Comparison of ENCODE assay signal across 39 cellular contexts in the genomic region with DNA sequence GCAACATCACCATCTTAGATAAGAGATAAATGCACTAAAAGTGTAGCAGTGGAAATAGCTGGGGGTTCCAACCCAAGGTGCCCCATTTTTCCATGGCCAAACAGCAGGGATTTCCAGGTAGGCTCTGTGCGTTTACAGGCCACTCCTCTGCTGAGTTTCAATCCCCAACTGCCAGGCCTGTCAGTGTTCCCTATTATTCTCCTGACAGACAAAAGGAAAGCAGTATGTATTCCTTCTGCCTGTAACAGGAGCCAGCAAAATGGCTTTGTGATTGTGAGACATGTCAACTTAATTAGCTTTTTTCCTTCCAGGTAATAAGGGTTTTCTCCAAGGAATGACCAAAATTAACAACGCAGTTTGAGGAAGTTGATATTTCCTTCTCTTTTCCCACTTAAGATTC.
"Had no signal": no experiment of that assay in that cellular context is flagged by ENCODE, and none has a peak within 500 bp of the region (broad histone marks: within the 10 kb centered on the region; RNA-seq: fewer than 3 reads in every experiment).

No MANE protein-coding gene starts in this region.

- H3K4me3 Mint-ChIP-seq: activated CD4-positive, alpha-beta memory T cell treated with anti-CD3 and anti-CD28 coated beads, Interleukin-2, amount 10 ng/mL, durations not matched to agents 7 days and 5 days; activated CD4-positive, alpha-beta T cell treated with anti-CD3 and anti-CD28 coated beads for 36 hours; activated CD4-positive, alpha-beta T cell treated with anti-CD3 and anti-CD28 coated beads, Interleukin-2, amount 10 ng/mL, durations not matched to agents 7 days and 5 days; activated CD8-positive, alpha-beta memory T cell treated with anti-CD3 and anti-CD28 coated beads, Interleukin-2, amount 10 ng/mL, durations not matched to agents 7 days and 5 days; activated CD8-positive, alpha-beta T cell treated with anti-CD3 and anti-CD28 coated beads, Interleukin-2, amount 10 ng/mL, durations not matched to agents 7 days and 5 days; activated naive CD4-positive, alpha-beta T cell treated with anti-CD3 and anti-CD28 coated beads, Interleukin-2, amount 10 ng/mL, durations not matched to agents 7 days and 5 days; activated naive CD4-positive, alpha-beta T cell treated with anti-CD3 and anti-CD28 coated beads, Interleukin-2, amount 50 U/mL, for 24 hours; activated naive CD8-positive, alpha-beta T cell; activated naive CD8-positive, alpha-beta T cell treated with anti-CD3 and anti-CD28 coated beads, Interleukin-2, amount 10 ng/mL, durations not matched to agents 7 days and 5 days; activated naive CD8-positive, alpha-beta T cell treated with anti-CD3 and anti-CD28 coated beads, Interleukin-2, amount 50 U/mL, for 24 hours; activated T-cell treated with anti-CD3 and anti-CD28 coated beads, Interleukin-2, amount 50 U/mL, for 24 hours; brain; central memory CD8-positive, alpha-beta T cell; T-helper 1 cell treated with Interleukin-12 subunit alpha and Interleukin-12 subunit beta and Interleukin-4 antibody, amounts not matched to agents 30 μg/mL and 1 μg/mL, for 36 hours; T-helper 2 cell treated with Interferon-gamma antibody and Interleukin-4, amounts not matched to agents 5 μg/mL and 100 μg/mL, for 36 hours had no signal

- H3K27me3 Mint-ChIP-seq: activated CD4-positive, alpha-beta memory T cell treated with anti-CD3 and anti-CD28 coated beads, Interleukin-2, amount 10 ng/mL, durations not matched to agents 7 days and 5 days; activated CD4-positive, alpha-beta T cell treated with anti-CD3 and anti-CD28 coated beads for 36 hours; activated CD4-positive, alpha-beta T cell treated with anti-CD3 and anti-CD28 coated beads, Interleukin-2, amount 10 ng/mL, durations not matched to agents 7 days and 5 days; activated CD8-positive, alpha-beta memory T cell treated with anti-CD3 and anti-CD28 coated beads, Interleukin-2, amount 10 ng/mL, durations not matched to agents 7 days and 5 days; activated naive CD4-positive, alpha-beta T cell treated with anti-CD3 and anti-CD28 coated beads, Interleukin-2, amount 10 ng/mL, durations not matched to agents 7 days and 5 days; activated naive CD4-positive, alpha-beta T cell treated with anti-CD3 and anti-CD28 coated beads, Interleukin-2, amount 50 U/mL, for 24 hours; activated naive CD8-positive, alpha-beta T cell treated with anti-CD3 and anti-CD28 coated beads, Interleukin-2, amount 10 ng/mL, durations not matched to agents 7 days and 5 days; activated naive CD8-positive, alpha-beta T cell treated with anti-CD3 and anti-CD28 coated beads, Interleukin-2, amount 50 U/mL, for 24 hours; activated T-cell treated with anti-CD3 and anti-CD28 coated beads, Interleukin-2, amount 50 U/mL, for 24 hours; central memory CD8-positive, alpha-beta T cell had no signal

- H3K27ac ChIP-seq: ascending aorta, cardiac muscle cell, VCaP had no signal

- ATAC-seq: activated CD4-positive, alpha-beta T cell treated with anti-CD3 and anti-CD28 coated beads for 36 hours; activated CD4-positive, CD25-positive, alpha-beta regulatory T cell treated with anti-CD3 and anti-CD28 coated beads, Interleukin-2, amount 50 U/mL, for 24 hours; activated CD8-positive, alpha-beta memory T cell treated with anti-CD3 and anti-CD28 coated beads, Interleukin-2, amount 10 ng/mL, durations not matched to agents 7 days and 5 days; activated CD8-positive, alpha-beta T cell treated with anti-CD3 and anti-CD28 coated beads, Interleukin-2, amount 10 ng/mL, durations not matched to agents 7 days and 5 days; activated naive CD8-positive, alpha-beta T cell treated with anti-CD3 and anti-CD28 coated beads, Interleukin-2, amount 50 U/mL, for 24 hours had no signal

- H3K9me3 Mint-ChIP-seq: activated CD4-positive, alpha-beta memory T cell treated with anti-CD3 and anti-CD28 coated beads, Interleukin-2, amount 10 ng/mL, durations not matched to agents 7 days and 5 days; activated CD4-positive, alpha-beta T cell treated with anti-CD3 and anti-CD28 coated beads, Interleukin-2, amount 10 ng/mL, durations not matched to agents 7 days and 5 days; activated naive CD4-positive, alpha-beta T cell treated with anti-CD3 and anti-CD28 coated beads, Interleukin-2, amount 10 ng/mL, durations not matched to agents 7 days and 5 days; activated naive CD4-positive, alpha-beta T cell treated with anti-CD3 and anti-CD28 coated beads, Interleukin-2, amount 50 U/mL, for 24 hours; activated naive CD8-positive, alpha-beta T cell treated with anti-CD3 and anti-CD28 coated beads, Interleukin-2, amount 10 ng/mL, durations not matched to agents 7 days and 5 days; activated T-cell treated with anti-CD3 and anti-CD28 coated beads, Interleukin-2, amount 50 U/mL, for 24 hours; activated T-helper 2 cell treated with anti-CD3 and anti-CD28 coated beads, Interferon-gamma antibody, Interleukin-2, Interleukin-4, amounts not matched to agents 10 μg/mL and 5 μg/mL and 100 μg/mL, durations not matched to agents 14 hours and 24 hours and 36 hours; T-helper 1 cell treated with Interleukin-12 subunit alpha and Interleukin-12 subunit beta and Interleukin-4 antibody, amounts not matched to agents 30 μg/mL and 1 μg/mL, for 36 hours; T-helper 2 cell treated with Interferon-gamma antibody and Interleukin-4, amounts not matched to agents 5 μg/mL and 100 μg/mL, for 36 hours had no signal

- H3K36me3 ChIP-seq: ascending aorta, cardiac muscle cell had no signal

- FAIRE-seq: bronchial epithelial cell, TTC549 had no signal

- H3K27me3 ChIP-seq: ascending aorta, cardiac muscle cell had no signal

- H3K4me1 Mint-ChIP-seq: activated CD4-positive, alpha-beta memory T cell treated with anti-CD3 and anti-CD28 coated beads, Interleukin-2, amount 10 ng/mL, durations not matched to agents 7 days and 5 days; activated CD4-positive, alpha-beta T cell treated with anti-CD3 and anti-CD28 coated beads for 36 hours; activated CD4-positive, alpha-beta T cell treated with anti-CD3 and anti-CD28 coated beads, Interleukin-2, amount 10 ng/mL, durations not matched to agents 7 days and 5 days; activated CD8-positive, alpha-beta memory T cell treated with anti-CD3 and anti-CD28 coated beads, Interleukin-2, amount 10 ng/mL, durations not matched to agents 7 days and 5 days; activated naive CD4-positive, alpha-beta T cell treated with anti-CD3 and anti-CD28 coated beads, Interleukin-2, amount 10 ng/mL, durations not matched to agents 7 days and 5 days; activated naive CD4-positive, alpha-beta T cell treated with anti-CD3 and anti-CD28 coated beads, Interleukin-2, amount 50 U/mL, for 24 hours; activated naive CD8-positive, alpha-beta T cell treated with anti-CD3 and anti-CD28 coated beads, Interleukin-2, amount 10 ng/mL, durations not matched to agents 7 days and 5 days; activated naive CD8-positive, alpha-beta T cell treated with anti-CD3 and anti-CD28 coated beads, Interleukin-2, amount 50 U/mL, for 24 hours; central memory CD8-positive, alpha-beta T cell had no signal

- DNase-seq: activated CD4-positive, alpha-beta memory T cell treated with anti-CD3 and anti-CD28 coated beads, Interleukin-2, amount 10 ng/mL, durations not matched to agents 7 days and 5 days; activated CD4-positive, alpha-beta T cell treated with anti-CD3 and anti-CD28 coated beads for 1 hour; activated CD4-positive, alpha-beta T cell treated with anti-CD3 and anti-CD28 coated beads for 36 hours; activated CD4-positive, alpha-beta T cell treated with anti-CD3 and anti-CD28 coated beads for 48 hours; activated CD4-positive, alpha-beta T cell treated with anti-CD3 and anti-CD28 coated beads, Interleukin-2, amount 10 ng/mL, durations not matched to agents 7 days and 5 days; activated CD4-positive, alpha-beta T cell treated with anti-CD3 and anti-CD28 coated beads, Interleukin-2, amount 50 U/mL, for 48 hours; activated CD4-positive, CD25-positive, alpha-beta regulatory T cell; activated CD8-positive, alpha-beta memory T cell treated with anti-CD3 and anti-CD28 coated beads for 24 hours; activated CD8-positive, alpha-beta memory T cell treated with anti-CD3 and anti-CD28 coated beads, Interleukin-2, amount 10 ng/mL, durations not matched to agents 7 days and 5 days; activated CD8-positive, alpha-beta memory T cell treated with anti-CD3 and anti-CD28 coated beads, Interleukin-2, amount 50 U/mL, for 48 hours; activated CD8-positive, alpha-beta T cell treated with anti-CD3 and anti-CD28 coated beads, Interleukin-2, amount 10 ng/mL, durations not matched to agents 7 days and 5 days; activated effector memory CD4-positive, alpha-beta T cell treated with Interleukin-2 at 50 U/mL for 16 hours; activated gamma-delta T cell; activated naive CD4-positive, alpha-beta T cell treated with anti-CD3 and anti-CD28 coated beads, Interleukin-2, amount 10 ng/mL, durations not matched to agents 7 days and 5 days; activated naive CD4-positive, alpha-beta T cell treated with Interleukin-2 at 50 U/mL for 16 hours; activated naive CD8-positive, alpha-beta T cell treated with anti-CD3 and anti-CD28 coated beads, Interleukin-2, amount 10 ng/mL, durations not matched to agents 7 days and 5 days; activated naive CD8-positive, alpha-beta T cell treated with anti-CD3 and anti-CD28 coated beads, Interleukin-2, amount 50 U/mL, for 24 hours; activated T-cell treated with anti-CD3 and anti-CD28 coated beads, Interleukin-2, amount 50 U/mL, for 24 hours; activated T-cell treated with anti-CD3 and anti-CD28 coated beads, Interleukin-2, amount 50 U/mL, for 48 hours; amygdala; anterior cingulate cortex; caudate nucleus; cerebellar nuclear complex; T-helper 1 cell; T-helper 2 cell; T-helper 9 cell had no signal

- H3K36me3 Mint-ChIP-seq: activated CD8-positive, alpha-beta memory T cell treated with anti-CD3 and anti-CD28 coated beads, Interleukin-2, amount 10 ng/mL, durations not matched to agents 7 days and 5 days; activated naive CD4-positive, alpha-beta T cell treated with anti-CD3 and anti-CD28 coated beads, Interleukin-2, amount 10 ng/mL, durations not matched to agents 7 days and 5 days; activated naive CD4-positive, alpha-beta T cell treated with anti-CD3 and anti-CD28 coated beads, Interleukin-2, amount 50 U/mL, for 24 hours; activated naive CD8-positive, alpha-beta T cell; activated naive CD8-positive, alpha-beta T cell treated with anti-CD3 and anti-CD28 coated beads, Interleukin-2, amount 10 ng/mL, durations not matched to agents 7 days and 5 days; brain had no signal

- H3K4me3 ChIP-seq: ascending aorta, cardiac muscle cell had no signal

- H3K27ac Mint-ChIP-seq: activated CD4-positive, alpha-beta memory T cell treated with anti-CD3 and anti-CD28 coated beads, Interleukin-2, amount 10 ng/mL, durations not matched to agents 7 days and 5 days; activated CD4-positive, alpha-beta T cell treated with anti-CD3 and anti-CD28 coated beads for 36 hours; activated CD4-positive, alpha-beta T cell treated with anti-CD3 and anti-CD28 coated beads, Interleukin-2, amount 10 ng/mL, durations not matched to agents 7 days and 5 days; activated CD8-positive, alpha-beta memory T cell treated with anti-CD3 and anti-CD28 coated beads, Interleukin-2, amount 10 ng/mL, durations not matched to agents 7 days and 5 days; activated CD8-positive, alpha-beta T cell treated with anti-CD3 and anti-CD28 coated beads, Interleukin-2, amount 10 ng/mL, durations not matched to agents 7 days and 5 days; activated naive CD4-positive, alpha-beta T cell treated with anti-CD3 and anti-CD28 coated beads, Interleukin-2, amount 10 ng/mL, durations not matched to agents 7 days and 5 days; activated naive CD4-positive, alpha-beta T cell treated with anti-CD3 and anti-CD28 coated beads, Interleukin-2, amount 50 U/mL, for 24 hours; activated naive CD8-positive, alpha-beta T cell; activated naive CD8-positive, alpha-beta T cell treated with anti-CD3 and anti-CD28 coated beads, Interleukin-2, amount 10 ng/mL, durations not matched to agents 7 days and 5 days; activated naive CD8-positive, alpha-beta T cell treated with anti-CD3 and anti-CD28 coated beads, Interleukin-2, amount 50 U/mL, for 24 hours; activated T-cell treated with anti-CD3 and anti-CD28 coated beads, Interleukin-2, amount 50 U/mL, for 24 hours; activated T-helper 2 cell treated with anti-CD3 and anti-CD28 coated beads, Interferon-gamma antibody, Interleukin-2, Interleukin-4, amounts not matched to agents 10 μg/mL and 5 μg/mL and 100 μg/mL, durations not matched to agents 14 hours and 24 hours and 36 hours; brain; T-helper 1 cell treated with Interleukin-12 subunit alpha and Interleukin-12 subunit beta and Interleukin-4 antibody, amounts not matched to agents 30 μg/mL and 1 μg/mL, for 36 hours; T-helper 2 cell treated with Interferon-gamma antibody and Interleukin-4, amounts not matched to agents 5 μg/mL and 100 μg/mL, for 36 hours had no signal

- H3K4me1 ChIP-seq: ascending aorta had no signal

- H3K9me3 ChIP-seq: ascending aorta had no signal
